Comparison of ENCODE assay signal across 8 cellular contexts in genomic region chr1:153805929-153806750, GRCh38. TPM values are rescaled to one million over a fixed set of nuclear protein-coding genes. Genes with fewer than 3 reads are reported as not detected.
A peak's percentile ranks its signal among the peaks of the same experiment; 100 is the strongest.
DNase-seq lines count a peak whose midpoint lies in the region; ATAC-seq and TF ChIP-seq lines count a peak whose summit lies in the region.

No MANE protein-coding gene starts in this region.

- H3K9me3 ChIP-seq in RWPE2 (ENCODE audit: severe bottlenecking) (no peaks in the 10 kb centered on the region), thymus (ENCODE audit: control insufficient read depth) (no peaks in the 10 kb centered on the region), BE2C (no peaks in the 10 kb centered on the region)

- no peak for TF ChIP-seq CTCF in RWPE2 (IDR thresholded peaks at IDR 0.05; ENCODE audit: poor library complexity, severe bottlenecking)
- no peak for TF ChIP-seq CTCF in BE2C (IDR thresholded peaks at IDR 0.05; ENCODE audit: low read depth, low read length)

- peaks cover 0 to 11% of the 10 kb centered on the region in 2 donors for H3K36me3 Mint-ChIP-seq in activated T-cell treated with anti-CD3 and anti-CD28 coated beads, Interleukin-2, amount 50 U/mL, for 72 hours (ENCODE audit: insufficient read depth in 2 of 2)

- WGBS in thymus = 94% methylated on average over 9 of the region's 9 CpGs

- H3K36me3 ChIP-seq in RWPE2 (ENCODE audit: low read depth) (peaks cover 15% of the 10 kb centered on the region), thymus (ENCODE audit: control insufficient read depth, insufficient read depth) (peaks cover 57% of the 10 kb centered on the region), BE2C (peaks cover 21% of the 10 kb centered on the region)

- peaks cover 41% of the 10 kb centered on the region for H3K4me1 Mint-ChIP-seq in activated T-cell treated with anti-CD3 and anti-CD28 coated beads, Interleukin-2, amount 50 U/mL, for 72 hours (ENCODE audit: low read depth)

- peak overlapping the region; percentile 99 for H3K27ac Mint-ChIP-seq in activated T-cell treated with anti-CD3 and anti-CD28 coated beads, Interleukin-2, amount 50 U/mL, for 72 hours

- peak overlapping the region; percentile 14 for H3K27ac ChIP-seq in RWPE2 (ENCODE audit: poor library complexity, severe bottlenecking)
- H3K27ac ChIP-seq in thymus (ENCODE audit: low read depth) = peak overlapping the region; percentile 75

- H3K4me3 Mint-ChIP-seq in activated T-cell treated with anti-CD3 and anti-CD28 coated beads, Interleukin-2, amount 50 U/mL, for 72 hours = peak overlapping the region; percentile 77 to 93

- no peaks in the 10 kb centered on the region for H3K27me3 Mint-ChIP-seq in activated T-cell treated with anti-CD3 and anti-CD28 coated beads, Interleukin-2, amount 50 U/mL, for 72 hours (ENCODE audit: low read depth)

- peaks cover 6% of the 10 kb centered on the region for H3K4me1 ChIP-seq in RWPE2 (ENCODE audit: insufficient read depth, poor library complexity, severe bottlenecking)
- H3K4me1 ChIP-seq in thymus (ENCODE audit: control insufficient read depth, insufficient read depth, low read length) = no peaks in the 10 kb centered on the region
- H3K4me1 ChIP-seq in BE2C = 0 out of 2 replicates have a peak, but pooled peaks cover 4% of the 10 kb centered on the region

- DNase-seq in activated T-cell treated with anti-CD3 and anti-CD28 coated beads, Interleukin-2, amount 50 U/mL, for 72 hours = no peak
- no peak for DNase-seq in activated T-cell treated with anti-CD3 and anti-CD28 coated beads, Interleukin-2, amount 50 U/mL, for 48 hours
- DNase-seq in RWPE2 (ENCODE audit: low spot score) (no peak), fibroblast of peridontal ligament (ENCODE audit: extremely low read depth) (peak; percentile 29), GOT3 (lab: John Stamatoyannopoulos, UW) (no peak), BE2C (no peak), COLO829 (ENCODE audit: low spot score) (no peak)

- H3K4me3 ChIP-seq in RWPE2 (ENCODE audit: severe bottlenecking) (no peak overlapping the region), thymus (ENCODE audit: low read length) (no peak overlapping the region), BE2C (ENCODE audit: low read depth, low read length) (no peak overlapping the region)

- H3K27me3 ChIP-seq in RWPE2 (ENCODE audit: insufficient read depth, poor library complexity, severe bottlenecking) (no peaks in the 10 kb centered on the region), thymus (ENCODE audit: control insufficient read depth, insufficient read depth) (no peaks in the 10 kb centered on the region), BE2C (no peaks in the 10 kb centered on the region)

- ATAC-seq in activated T-cell treated with anti-CD3 and anti-CD28 coated beads, Interleukin-2, amount 50 U/mL, for 72 hours (replicated peaks in 1 of 2) = peak; percentile 20 to 28
- ATAC-seq in RWPE2 (ENCODE audit: low read depth) = no peak

- no peaks in the 10 kb centered on the region for H3K9me3 Mint-ChIP-seq in activated T-cell treated with anti-CD3 and anti-CD28 coated beads, Interleukin-2, amount 50 U/mL, for 72 hours

RNA-seq across cellular contexts. Expression of gene SLC27A3, which starts 30.9 kb away (rescaled TPM):
- 1 to 10 TPM; 5.6 to 8.3 TPM for total RNA-seq in activated T-cell treated with anti-CD3 and anti-CD28 coated beads, Interleukin-2, amount 50 U/mL, for 72 hours
- polyA plus RNA-seq in thymus = 48.5 TPM
- polyA plus RNA-seq in BE2C (2012; ENCODE audit: insufficient read depth, insufficient read length, low read depth) = 70.5 TPM
